Comparison of ENCODE assay signal across 8 cellular contexts in the genomic region with DNA sequence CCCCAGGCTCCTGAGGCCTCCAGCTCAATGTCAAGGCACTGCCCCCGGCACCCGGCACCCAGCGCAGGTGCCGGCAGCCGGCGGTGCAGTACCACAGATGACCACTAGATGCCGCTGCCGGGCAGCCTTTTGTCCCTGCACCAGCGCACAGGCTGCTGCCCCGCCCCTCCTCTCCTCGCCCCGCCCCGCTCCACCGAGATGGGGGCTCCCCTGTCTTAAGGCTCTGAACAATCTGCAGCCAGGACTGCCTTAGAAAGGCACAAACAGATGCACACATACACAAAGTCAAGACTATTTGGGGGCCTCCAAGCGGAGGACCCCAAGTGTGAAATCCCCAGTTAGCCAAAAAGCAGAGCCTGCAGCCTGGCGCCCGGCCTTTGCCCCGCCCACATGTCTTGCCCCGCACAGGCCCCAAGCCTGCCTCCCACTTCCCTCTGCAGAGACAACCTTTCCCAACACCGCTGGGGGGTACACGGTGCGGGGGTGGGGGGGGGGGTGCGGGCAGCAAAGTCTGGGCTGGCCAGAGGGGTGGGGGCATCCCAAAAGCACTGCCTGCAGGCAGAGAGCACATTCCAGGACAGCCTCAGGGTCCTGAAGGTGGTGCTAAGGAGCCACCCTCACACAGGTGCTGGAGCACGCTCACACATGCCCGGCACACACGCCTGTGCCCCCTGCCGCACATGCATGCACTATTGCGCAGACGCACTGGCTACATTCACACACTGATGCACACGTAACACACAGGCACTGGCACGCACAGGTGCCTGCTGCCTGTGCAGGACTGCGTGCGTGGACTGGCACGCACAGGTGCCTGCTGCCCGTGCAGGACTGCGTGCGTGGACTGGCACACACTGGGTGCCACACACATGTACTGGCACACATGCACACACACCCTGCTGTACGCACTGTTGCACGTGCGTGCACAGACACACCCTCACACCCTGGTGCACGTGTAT. TPM values are rescaled to one million over a fixed set of nuclear protein-coding genes. Genes with fewer than 3 reads are reported as not detected.
DNase-seq lines count a peak whose midpoint lies in the region; ATAC-seq, FAIRE-seq and TF ChIP-seq lines count a peak whose summit lies in the region.

No MANE protein-coding gene starts in this region.

- no peak overlapping the region for H3K4me3 ChIP-seq in NB4 (ENCODE audit: low read depth, low read length)
- no peak overlapping the region for H3K4me3 ChIP-seq in bronchial epithelial cell (ENCODE audit: low read depth, low read length)
- no peak overlapping the region for H3K4me3 ChIP-seq in kidney epithelial cell (ENCODE audit: low read depth, low read length)

- peak; percentile 74 for ATAC-seq in GM19467 (IDR thresholded peaks at IDR 0.05; ENCODE audit: unreplicated experiment)

- H3K36me3 ChIP-seq in bronchial epithelial cell (ENCODE audit: control insufficient read depth, insufficient read depth, low read length) = no peaks in the 10 kb centered on the region
- H3K36me3 ChIP-seq in kidney epithelial cell (ENCODE audit: control insufficient read depth, insufficient read depth, low read length) = no peaks in the 10 kb centered on the region

- no peak for TF ChIP-seq POLR2A in NB4 (IDR thresholded peaks at IDR 0.05; ENCODE audit: extremely low read depth, insufficient read length)

- no peak for FAIRE-seq in bronchial epithelial cell (lab: Jason Lieb, UNC)

- H3K27me3 ChIP-seq in bronchial epithelial cell (ENCODE audit: control insufficient read depth, insufficient read depth, low read length) (no peaks in the 10 kb centered on the region), kidney epithelial cell (ENCODE audit: control insufficient read depth, insufficient read depth, low read length) (no peaks in the 10 kb centered on the region)

- peak; percentile 82 for DNase-seq in CD1c-positive myeloid dendritic cell (ENCODE audit: extremely low spot score)
- DNase-seq in NB4 (ENCODE audit: low read depth) = peak; percentile 74
- DNase-seq in activated CD4-positive, CD25-positive, alpha-beta regulatory T cell treated with anti-CD3 and anti-CD28 coated beads, Interleukin-2, amount 50 U/mL, for 16 hours (ENCODE audit: low read depth, low spot score) = peak; percentile 57
- peak; percentile 52 for DNase-seq in bronchial epithelial cell (ENCODE audit: low read depth)
- no peak for DNase-seq in kidney epithelial cell (ENCODE audit: low read depth)
- DNase-seq in stimulated activated CD4-positive, alpha-beta T cell treated with anti-CD3 and anti-CD28 coated beads, Interleukin-2, amount 100 ng/mL, for 24 hours = peak; percentile 90 to 91
- DNase-seq in cortex of kidney (lab: John Stamatoyannopoulos, UW) = no peak

- TF ChIP-seq CTCF in NB4 (IDR thresholded peaks at IDR 0.05; ENCODE audit: low read depth, low read length) (peak; percentile 86), bronchial epithelial cell (IDR thresholded peaks at IDR 0.05; ENCODE audit: insufficient read depth, low read length, severe bottlenecking) (peak; percentile 98), kidney epithelial cell (IDR thresholded peaks at IDR 0.05; ENCODE audit: insufficient read depth, low read length, poor library complexity, severe bottlenecking) (peak; percentile 97)

RNA-seq across cellular contexts. Expression of a gene that starts 37.1 kb away (rescaled TPM):
- 14.5 and 21.6 TPM in 2 replicates for total RNA-seq in bronchial epithelial cell
- total RNA-seq in kidney epithelial cell = 31.5 and 33.0 TPM in 2 replicates

Comparison
In these comparisons a context has a peak if more than half of its experiments do, and no peak if none do; other contexts are left out.
1. DNase-seq: peak in CD1c-positive myeloid dendritic cell (single experiment), NB4 (single experiment), activated CD4-positive, CD25-positive, alpha-beta regulatory T cell treated with anti-CD3 and anti-CD28 coated beads, Interleukin-2, amount 50 U/mL, for 16 hours (single experiment), bronchial epithelial cell (single experiment) and stimulated activated CD4-positive, alpha-beta T cell treated with anti-CD3 and anti-CD28 coated beads, Interleukin-2, amount 100 ng/mL, for 24 hours (2 of 2); none in kidney epithelial cell (single experiment) and cortex of kidney (single experiment).
2. Peak in every context shown above with its lines, with median percentiles within 50 percentile points of each other: CTCF ChIP-seq.